ENCODE assay signal across 18 cellular contexts in genomic region chr1:67323087-67323486, GRCh38. TPM values are rescaled to one million over a fixed set of nuclear protein-coding genes. Genes with fewer than 3 reads are reported as not detected.
"Had no signal": no experiment of that assay in that cellular context is flagged by ENCODE, and none has a peak within 500 bp of the region (broad histone marks: within the 10 kb centered on the region; RNA-seq: fewer than 3 reads in every experiment).

No MANE protein-coding gene starts in this region.

- ATAC-seq: left lobe of liver, pancreas, sciatic nerve had no signal

- H3K36me3 Mint-ChIP-seq: brain had no signal

- H3K27me3 ChIP-seq: esophagus muscularis mucosa, hepatocyte, pancreas, SJCRH30, transverse colon, vagina had no signal

- H3K4me1 ChIP-seq: esophagus muscularis mucosa, pancreas, SJCRH30, transverse colon, vagina had no signal

- H3K9me3 Mint-ChIP-seq: brain; central memory CD8-positive, alpha-beta T cell; T-helper 2 cell treated with Interferon-gamma antibody and Interleukin-4, amounts not matched to agents 5 μg/mL and 100 μg/mL, for 36 hours had no signal

- H3K4me1 Mint-ChIP-seq: brain; central memory CD8-positive, alpha-beta T cell had no signal

- H3K36me3 ChIP-seq: esophagus muscularis mucosa, pancreas, SJCRH30, transverse colon, vagina had no signal

- H3K4me3 Mint-ChIP-seq: activated naive CD8-positive, alpha-beta T cell; brain; central memory CD8-positive, alpha-beta T cell; T-helper 2 cell treated with Interferon-gamma antibody and Interleukin-4, amounts not matched to agents 5 μg/mL and 100 μg/mL, for 36 hours had no signal

- DNase-seq: midbrain, pancreas, SJCRH30, substantia nigra, transverse colon had no signal

- H3K4me3 ChIP-seq: coronary artery, esophagus muscularis mucosa, hepatocyte, pancreas, SJCRH30, transverse colon, vagina had no signal

- H3K27ac ChIP-seq: coronary artery, esophagus muscularis mucosa, hepatocyte, pancreas, SJCRH30, transverse colon, vagina had no signal

- H3K9me3 ChIP-seq: esophagus muscularis mucosa, pancreas, SJCRH30, transverse colon, vagina had no signal

- H3K27ac Mint-ChIP-seq: activated naive CD8-positive, alpha-beta T cell; brain; T-helper 2 cell treated with Interferon-gamma antibody and Interleukin-4, amounts not matched to agents 5 μg/mL and 100 μg/mL, for 36 hours had no signal

RNA-seq across cellular contexts. Expression of gene IL12RB2, which starts 15.4 kb away (rescaled TPM):
- total RNA-seq: glomerular endothelial cell, lung microvascular endothelial cell, myocyte, SJCRH30 had no signal
- polyA plus RNA-seq: hepatocyte had no signal
